In genomic region chr2:128086244-128086643, GRCh38 we compare ENCODE assay signal across 26 cellular contexts. TPM values are rescaled to one million over a fixed set of nuclear protein-coding genes. Genes with fewer than 3 reads are reported as not detected.
DNase-seq lines count a peak whose midpoint lies in the region; ATAC-seq and TF ChIP-seq lines count a peak whose summit lies in the region.
"Had no signal": no experiment of that assay in that cellular context is flagged by ENCODE, and none has a peak within 500 bp of the region (broad histone marks: within the 10 kb centered on the region; RNA-seq: fewer than 3 reads in every experiment).

No MANE protein-coding gene starts in this region.

- H3K36me3 ChIP-seq in OCI-LY3 (replicated peaks; ENCODE audit: low read depth, low read length): no peaks in the 10 kb centered on the region
- H3K36me3 ChIP-seq: BLaER1, MG63 had no signal

- TF ChIP-seq CTCF in OCI-LY3 (IDR thresholded peaks at IDR 0.05; ENCODE audit: low read depth, low read length): peak; percentile 31

- H2AFZ ChIP-seq in OCI-LY3 (ENCODE audit: low read depth, low read length): no peak overlapping the region

- no peaks in the 10 kb centered on the region for H4K20me1 ChIP-seq in OCI-LY3 (ENCODE audit: insufficient read depth, low read length)
- H4K20me1 ChIP-seq: BLaER1 had no signal

- H3K27me3 ChIP-seq in OCI-LY3 (ENCODE audit: low read depth, low read length): no peaks in the 10 kb centered on the region
- H3K27me3 ChIP-seq: BLaER1, MG63 had no signal

- no peak overlapping the region for H3K9ac ChIP-seq in OCI-LY3 (ENCODE audit: low read length)
- H3K9ac ChIP-seq: BLaER1 had no signal

- H3K4me3 ChIP-seq in OCI-LY3 (ENCODE audit: low read length): no peak overlapping the region
- H3K4me3 ChIP-seq: BLaER1, MG63, SK-N-MC had no signal

- H3K27ac ChIP-seq in OCI-LY3 (ENCODE audit: low read length): no peak overlapping the region
- H3K27ac ChIP-seq: 22Rv1, BLaER1, RWPE1, SK-N-MC had no signal

- peaks cover 3% of the 10 kb centered on the region for H3K79me2 ChIP-seq in OCI-LY3 (ENCODE audit: low read length)

- H3K4me2 ChIP-seq in OCI-LY3 (ENCODE audit: low read length): no peak overlapping the region
- H3K4me2 ChIP-seq: BLaER1 had no signal

- H3K9me3 ChIP-seq in OCI-LY3 (ENCODE audit: insufficient read depth, low read length): no peaks in the 10 kb centered on the region

- DNase-seq in DMS 273 (lab: John Stamatoyannopoulos, UW; ENCODE audit: unreplicated experiment) (peak; percentile 8), DMS 273 treated with DMSO at 0.1 percent for 48 hours (lab: John Stamatoyannopoulos, UW) (no peak), HT-29 (ENCODE audit: low spot score) (peak; percentile 6), left lobe of liver (ENCODE audit: low spot score) (peak; percentile 14), NCI-H446 (lab: John Stamatoyannopoulos, UW) (no peak)
- DNase-seq: ACHN; CD4-positive, alpha-beta memory T cell; DMS153; GF-D8; MG63; NCI-H1105; NCI-H146; NCI-H2029; NCI-H345; NCI-H524 treated with DMSO at 0.1 percent for 48 hours; SHP77 treated with DMSO at 0.1 percent for 48 hours; SW 1271; T-helper 17 cell had no signal

- H3K4me1 ChIP-seq in OCI-LY3 (ENCODE audit: low read length): no peaks in the 10 kb centered on the region
- H3K4me1 ChIP-seq: BLaER1, Caco-2 had no signal

- ATAC-seq in left lobe of liver (no peak), HG03442 (IDR thresholded peaks at IDR 0.05; ENCODE audit: unreplicated experiment) (no peak), HG02642 (IDR thresholded peaks at IDR 0.05; ENCODE audit: poor library complexity, unreplicated experiment) (no peak)
- ATAC-seq: T-helper 17 cell had no signal

RNA-seq across cellular contexts. Expression of gene UGGT1, which starts 4.8 kb away (rescaled TPM):
- total RNA-seq in HT-29 (2014; rRNA removed; shearing (Covaris generic)): 25.1 and 27.0 TPM in 2 replicates
- total RNA-seq in left lobe of liver: 33.0 TPM

RNA-seq across cellular contexts. Expression of gene SAP130, which starts 58.4 kb away (rescaled TPM):
- total RNA-seq in HT-29 (2014; rRNA removed; shearing (Covaris generic)): 10.5 and 19.8 TPM in 2 replicates
- 12.3 TPM for total RNA-seq in left lobe of liver

Comparison
In these comparisons a context has a peak if more than half of its experiments do, and no peak if none do; other contexts are left out.
1. DNase-seq: peak in DMS 273 (single experiment), HT-29 (single experiment) and left lobe of liver (single experiment); none in DMS 273 treated with DMSO at 0.1 percent for 48 hours (single experiment) and NCI-H446 (0 of 2).